In genomic region chr11:926341-926916, GRCh38 we compare ENCODE assay signal across 8 cellular contexts. TPM values are rescaled to one million over a fixed set of nuclear protein-coding genes. Genes with fewer than 3 reads are reported as not detected.
DNase-seq lines count a peak whose midpoint lies in the region; ATAC-seq and TF ChIP-seq lines count a peak whose summit lies in the region.

No MANE protein-coding gene starts in this region.

- H3K4me1 ChIP-seq in neutrophil (ENCODE audit: control insufficient read depth in 1 of 2, insufficient read depth in 1 of 2, low read depth in 1 of 2, low read length in 1 of 2): peaks cover 12 to 20% of the 10 kb centered on the region in 2 experiments

- H3K27ac ChIP-seq in neutrophil: peak overlapping the region; percentile 81

- H3K36me3 Mint-ChIP-seq in activated CD8-positive, alpha-beta T cell treated with anti-CD3 and anti-CD28 coated beads for 36 hours (ENCODE audit: low read depth): peaks cover 8% of the 10 kb centered on the region

- POLR2A ChIA-PET in HEK293T (lab: Yijun Ruan, JAX): no interaction called here
- POLR2A ChIA-PET in activated CD8-positive, alpha-beta T cell treated with anti-CD3 and anti-CD28 coated beads for 36 hours (lab: Charles Lee): no interaction called here

- intact Hi-C loops in activated CD8-positive, alpha-beta T cell treated with anti-CD3 and anti-CD28 coated beads for 36 hours (cut with micrococcal nuclease): loop anchor here (10.0 kb wide), 1 partner anchor 108 kb away; the partner anchor contains the start of gene MUC6

- no peaks in the 10 kb centered on the region for H3K27me3 Mint-ChIP-seq in activated CD8-positive, alpha-beta T cell treated with anti-CD3 and anti-CD28 coated beads for 36 hours

- no peaks in the 10 kb centered on the region for H3K9me3 ChIP-seq in neutrophil

- no peaks in the 10 kb centered on the region for H3K9me3 Mint-ChIP-seq in activated CD8-positive, alpha-beta T cell treated with anti-CD3 and anti-CD28 coated beads for 36 hours

- DNase-seq in AG10803 (ENCODE audit: low read depth) (peak; percentile 64), HEK293T (ENCODE audit: extremely low spot score) (peak; percentile 57), foreskin fibroblast (peak; percentile 67 to 82), NCI-H526 treated with DMSO at 0.1 percent for 48 hours (lab: John Stamatoyannopoulos, UW) (no peak), NCI-H187 treated with DMSO at 0.1 percent for 48 hours (lab: John Stamatoyannopoulos, UW) (no peak)
- DNase-seq in activated CD8-positive, alpha-beta T cell treated with anti-CD3 and anti-CD28 coated beads for 36 hours: no peak

- no peak for ATAC-seq in activated CD8-positive, alpha-beta T cell treated with anti-CD3 and anti-CD28 coated beads for 36 hours
- no peak for ATAC-seq in HG03196 (IDR thresholded peaks at IDR 0.05; ENCODE audit: unreplicated experiment)

- H3K36me3 ChIP-seq in neutrophil: no peaks in the 10 kb centered on the region

- peak overlapping the region; percentile 78 for H3K4me3 Mint-ChIP-seq in activated CD8-positive, alpha-beta T cell treated with anti-CD3 and anti-CD28 coated beads for 36 hours

- H3K4me1 Mint-ChIP-seq in activated CD8-positive, alpha-beta T cell treated with anti-CD3 and anti-CD28 coated beads for 36 hours (ENCODE audit: low read depth): peaks cover 34% of the 10 kb centered on the region

- H3K4me3 ChIP-seq in AG10803 (ENCODE audit: low read length): peak overlapping the region; percentile 85
- H3K4me3 ChIP-seq in foreskin fibroblast (ENCODE audit: low read depth in 1 of 2, low read length in 2 of 2): peak overlapping the region; percentile 83 to 86
- H3K4me3 ChIP-seq in neutrophil (ENCODE audit: low read depth in 1 of 2, low read length in 1 of 2): peak overlapping the region; percentile 58 to 72

- CTCF ChIA-PET in HEK293T (lab: Yijun Ruan, JAX): no interaction called here
- CTCF ChIA-PET in activated CD8-positive, alpha-beta T cell treated with anti-CD3 and anti-CD28 coated beads for 36 hours (lab: Charles Lee): no interaction called here

- TF ChIP-seq CTCF in AG10803 (conservative IDR thresholded peaks at IDR 0.05; ENCODE audit: low read length) (no peak), foreskin fibroblast (IDR thresholded peaks at IDR 0.05; ENCODE audit: low read depth, low read length) (no peak), neutrophil (IDR thresholded peaks at IDR 0.05) (no peak)
- no peak for TF ChIP-seq CTCF in activated CD8-positive, alpha-beta T cell treated with anti-CD3 and anti-CD28 coated beads for 36 hours (IDR thresholded peaks at IDR 0.05)

- no peaks in the 10 kb centered on the region for H3K27me3 ChIP-seq in neutrophil

- H3K27ac Mint-ChIP-seq in activated CD8-positive, alpha-beta T cell treated with anti-CD3 and anti-CD28 coated beads for 36 hours: peak overlapping the region; percentile 83

TF ChIP-seq in HEK293T, 16 proteins besides CTCF, POLR2A, EP300 and RAD21:
- TF ChIP-seq ELF4 (IDR thresholded peaks at IDR 0.05) (no peak), FOXK2 (IDR thresholded peaks at IDR 0.05) (no peak), L3MBTL2 (conservative IDR thresholded peaks at IDR 0.05) (0 out of 2 replicates have a peak, but pooled peaks have one; percentile 15), ZNF384 (IDR thresholded peaks at IDR 0.05) (no peak)
TF ChIP-seq in HEK293T: peak in this region for 1.

RNA-seq across cellular contexts. Expression of gene AP2A2, which starts 0.8 kb away (rescaled TPM):
- total RNA-seq in activated CD8-positive, alpha-beta T cell treated with anti-CD3 and anti-CD28 coated beads for 36 hours: 10 to 100 TPM; 34.0 to 34.6 TPM

RNA-seq across cellular contexts. Expression of gene CHID1, which starts 15.8 kb away (rescaled TPM):
- total RNA-seq in activated CD8-positive, alpha-beta T cell treated with anti-CD3 and anti-CD28 coated beads for 36 hours: 10 to 100 TPM; 69.8 to 72.0 TPM

Comparison
In these comparisons a context has a peak if more than half of its experiments do, and no peak if none do; other contexts are left out.
1. DNase-seq: peak in AG10803 (single experiment), HEK293T (single experiment) and foreskin fibroblast (2 of 2); none in activated CD8-positive, alpha-beta T cell treated with anti-CD3 and anti-CD28 coated beads for 36 hours (single experiment), NCI-H526 treated with DMSO at 0.1 percent for 48 hours (single experiment) and NCI-H187 treated with DMSO at 0.1 percent for 48 hours (single experiment).
2. Peak in every context shown above with its lines, with median percentiles within 50 percentile points of each other: H3K4me3 ChIP-seq.